Comparison of ENCODE assay signal across 26 cellular contexts in genomic region chr6:88263591-88263990, GRCh38.
DNase-seq lines count a peak whose midpoint lies in the region; ATAC-seq and TF ChIP-seq lines count a peak whose summit lies in the region.
"Had no signal": no experiment of that assay in that cellular context is flagged by ENCODE, and none has a peak within 500 bp of the region (broad histone marks: within the 10 kb centered on the region; RNA-seq: fewer than 3 reads in every experiment).

No MANE protein-coding gene starts in this region.

- no peaks in the 10 kb centered on the region for H3K36me3 Mint-ChIP-seq in effector memory CD8-positive, alpha-beta T cell (ENCODE audit: insufficient read depth)
- H3K36me3 Mint-ChIP-seq: activated naive CD4-positive, alpha-beta T cell treated with anti-CD3 and anti-CD28 coated beads, Interleukin-2, amount 10 ng/mL, durations not matched to agents 7 days and 5 days; naive thymus-derived CD8-positive, alpha-beta T cell had no signal

- no peak overlapping the region for H3K4me3 Mint-ChIP-seq in effector memory CD8-positive, alpha-beta T cell
- H3K4me3 Mint-ChIP-seq: activated B cell treated with CpG ODN at 0.5 μM for 24 hours; activated CD8-positive, alpha-beta T cell treated with anti-CD3 and anti-CD28 coated beads for 36 hours; activated naive CD4-positive, alpha-beta T cell treated with anti-CD3 and anti-CD28 coated beads, Interleukin-2, amount 10 ng/mL, durations not matched to agents 7 days and 5 days; activated T-cell treated with anti-CD3 and anti-CD28 coated beads, Interleukin-2, amount 50 U/mL, for 24 hours; naive thymus-derived CD8-positive, alpha-beta T cell; T-helper 2 cell treated with Interferon-gamma antibody and Interleukin-4, amounts not matched to agents 5 μg/mL and 100 μg/mL, for 36 hours had no signal

- H3K36me3 ChIP-seq in neural cell (ENCODE audit: insufficient read depth, low read length) (no peaks in the 10 kb centered on the region), MG63 (no peaks in the 10 kb centered on the region)
- H3K36me3 ChIP-seq: ascending aorta, prostate gland, SJCRH30, stomach had no signal

- no peak for TF ChIP-seq EP300 in neural cell (conservative IDR thresholded peaks at IDR 0.05; ENCODE audit: poor library complexity, severe bottlenecking)

- H3K9me3 ChIP-seq in neural cell (ENCODE audit: low read length) (no peaks in the 10 kb centered on the region), MG63 (no peaks in the 10 kb centered on the region)
- H3K9me3 ChIP-seq: ascending aorta, prostate gland, SJCRH30, stomach had no signal

- H2AFZ ChIP-seq in neural cell (ENCODE audit: low read depth, low read length), result peak overlapping the region; percentile 36

- no peak overlapping the region for H3K9ac ChIP-seq in neural cell (ENCODE audit: low read length)
- H3K9ac ChIP-seq: KMS-11 had no signal

- H3K4me1 Mint-ChIP-seq in effector memory CD8-positive, alpha-beta T cell (ENCODE audit: low read depth in 2 of 2), result no peaks in the 10 kb centered on the region
- H3K4me1 Mint-ChIP-seq: activated B cell treated with CpG ODN at 0.5 μM for 24 hours; activated naive CD4-positive, alpha-beta T cell treated with anti-CD3 and anti-CD28 coated beads, Interleukin-2, amount 10 ng/mL, durations not matched to agents 7 days and 5 days had no signal

- H3K27me3 Mint-ChIP-seq in effector memory CD8-positive, alpha-beta T cell, result peaks cover 9 to 11% of the 10 kb centered on the region in 2 donors

- H4K20me1 ChIP-seq in neural cell (ENCODE audit: insufficient read depth), result no peaks in the 10 kb centered on the region

- no peaks in the 10 kb centered on the region for H3F3A ChIP-seq in neural cell (ENCODE audit: insufficient read depth, low read length, poor library complexity, severe bottlenecking)

- no peak overlapping the region for H3K4me2 ChIP-seq in neural cell (ENCODE audit: low read length)
- H3K4me2 ChIP-seq: KMS-11 had no signal

- no peaks in the 10 kb centered on the region for H3K79me2 ChIP-seq in neural cell (replicated peaks; ENCODE audit: insufficient read depth, low read length)

- no peak for TF ChIP-seq RAD21 in neural cell (conservative IDR thresholded peaks at IDR 0.05)

- H3K4me3 ChIP-seq in HL-60 (replicated peaks; ENCODE audit: insufficient read depth, low read length), result no peak overlapping the region
- no peak overlapping the region for H3K4me3 ChIP-seq in cardiac fibroblast (replicated peaks in 1 of 2; ENCODE audit: low read depth in 2 of 2, low read length in 2 of 2)
- no peak overlapping the region for H3K4me3 ChIP-seq in neural cell (ENCODE audit: low read length)
- no peak overlapping the region for H3K4me3 ChIP-seq in MG63
- H3K4me3 ChIP-seq: ascending aorta, coronary artery, prostate gland, SJCRH30, stomach had no signal

- H3K9me2 ChIP-seq in neural cell (ENCODE audit: insufficient read depth, low read length), result no peaks in the 10 kb centered on the region

- TF ChIP-seq CTCF in HL-60 (IDR thresholded peaks at IDR 0.05; ENCODE audit: insufficient read depth, low read length) (no peak), cardiac fibroblast (IDR thresholded peaks at IDR 0.05; ENCODE audit: low read depth, low read length) (no peak), neural cell (IDR thresholded peaks at IDR 0.05; ENCODE audit: poor library complexity, severe bottlenecking) (no peak)

- no peaks in the 10 kb centered on the region for H3K27me3 ChIP-seq in HL-60 (ENCODE audit: insufficient read depth, poor library complexity, severe bottlenecking)
- H3K27me3 ChIP-seq in neural cell (ENCODE audit: insufficient read depth, low read depth, low read length), result no peaks in the 10 kb centered on the region
- no peaks in the 10 kb centered on the region for H3K27me3 ChIP-seq in MG63
- H3K27me3 ChIP-seq: ascending aorta, foreskin keratinocyte, SJCRH30, stomach had no signal

- H3K27ac ChIP-seq in HL-60 (replicated peaks) (no peak overlapping the region), neural cell (ENCODE audit: low read length) (peak overlapping the region; percentile 11)
- H3K27ac ChIP-seq: ascending aorta, coronary artery, foreskin keratinocyte, KMS-11, prostate gland, SJCRH30, stomach had no signal

- H3K27ac Mint-ChIP-seq in effector memory CD8-positive, alpha-beta T cell, result no peak overlapping the region
- H3K27ac Mint-ChIP-seq: activated B cell treated with CpG ODN at 0.5 μM for 24 hours; activated CD8-positive, alpha-beta T cell treated with anti-CD3 and anti-CD28 coated beads for 36 hours; activated naive CD4-positive, alpha-beta T cell treated with anti-CD3 and anti-CD28 coated beads, Interleukin-2, amount 10 ng/mL, durations not matched to agents 7 days and 5 days; activated T-cell treated with anti-CD3 and anti-CD28 coated beads, Interleukin-2, amount 50 U/mL, for 24 hours; naive thymus-derived CD8-positive, alpha-beta T cell; T-helper 2 cell treated with Interferon-gamma antibody and Interleukin-4, amounts not matched to agents 5 μg/mL and 100 μg/mL, for 36 hours had no signal

- DNase-seq in HL-60 (ENCODE audit: low read depth in 1 of 2, low spot score in 1 of 2) (peak; percentile 78 to 88), NCI-H69 (lab: John Stamatoyannopoulos, UW) (peak; percentile 49), cardiac fibroblast (ENCODE audit: low read depth in 2 of 2) (peak; percentile 1 to 46), MG63 (no peak)
- DNase-seq in effector memory CD8-positive, alpha-beta T cell, result no peak
- DNase-seq: activated B cell treated with CpG ODN at 0.5 μM for 24 hours; activated CD8-positive, alpha-beta T cell treated with anti-CD3 and anti-CD28 coated beads for 36 hours; activated naive CD4-positive, alpha-beta T cell treated with anti-CD3 and anti-CD28 coated beads, Interleukin-2, amount 10 ng/mL, durations not matched to agents 7 days and 5 days; activated T-cell treated with anti-CD3 and anti-CD28 coated beads, Interleukin-2, amount 50 U/mL, for 24 hours; COR-L47; foreskin keratinocyte; naive thymus-derived CD8-positive, alpha-beta T cell; NCI-H1436 treated with DMSO at 0.1 percent for 48 hours; NCI-H446 treated with DMSO at 0.1 percent for 48 hours; SJCRH30; small intestine; stimulated activated CD4-positive, alpha-beta T cell treated with anti-CD3 and anti-CD28 coated beads, Interleukin-2, amount 100 ng/mL, for 48 hours; stomach had no signal

- ATAC-seq in effector memory CD8-positive, alpha-beta T cell (replicated peaks), result no peak
- ATAC-seq in GM18520 (IDR thresholded peaks at IDR 0.05; ENCODE audit: unreplicated experiment) (no peak), GM21423 (IDR thresholded peaks at IDR 0.05; ENCODE audit: unreplicated experiment) (no peak)
- ATAC-seq: activated CD8-positive, alpha-beta T cell treated with anti-CD3 and anti-CD28 coated beads for 36 hours; foreskin keratinocyte; naive thymus-derived CD8-positive, alpha-beta T cell had no signal

- H3K9me3 Mint-ChIP-seq in effector memory CD8-positive, alpha-beta T cell, result no peaks in the 10 kb centered on the region
- H3K9me3 Mint-ChIP-seq: activated B cell treated with CpG ODN at 0.5 μM for 24 hours; activated CD8-positive, alpha-beta T cell treated with anti-CD3 and anti-CD28 coated beads for 36 hours; activated naive CD4-positive, alpha-beta T cell treated with anti-CD3 and anti-CD28 coated beads, Interleukin-2, amount 10 ng/mL, durations not matched to agents 7 days and 5 days; activated T-cell treated with anti-CD3 and anti-CD28 coated beads, Interleukin-2, amount 50 U/mL, for 24 hours; T-helper 2 cell treated with Interferon-gamma antibody and Interleukin-4, amounts not matched to agents 5 μg/mL and 100 μg/mL, for 36 hours had no signal

TF ChIP-seq in neural cell, 6 proteins besides CTCF, POLR2A, EP300 and RAD21:
- TF ChIP-seq POLR2AphosphoS5 (IDR thresholded peaks at IDR 0.05), result no peak
- TF ChIP-seq TAF1 (IDR thresholded peaks at IDR 0.05; ENCODE audit: low read depth), result no peak
- no peak for TF ChIP-seq SMC3 (conservative IDR thresholded peaks at IDR 0.05; ENCODE audit: poor library complexity)
- no peak for TF ChIP-seq EZH2 (IDR thresholded peaks at IDR 0.05; ENCODE audit: borderline replicate concordance, insufficient read depth, low read length, poor library complexity, severe bottlenecking)
- no peak for TF ChIP-seq MXI1 (conservative IDR thresholded peaks at IDR 0.05; ENCODE audit: poor library complexity, severe bottlenecking)
- TF ChIP-seq REST (IDR thresholded peaks at IDR 0.05; ENCODE audit: borderline replicate concordance), result no peak

Comparison
In these comparisons a context has a peak if more than half of its experiments do, and no peak if none do; other contexts are left out.
1. DNase-seq: peak in HL-60 (2 of 2), NCI-H69 (single experiment) and cardiac fibroblast (2 of 2); none in MG63 (single experiment) and effector memory CD8-positive, alpha-beta T cell (0 of 3).